ENCODE assay signal across 23 cellular contexts in the genomic region with DNA sequence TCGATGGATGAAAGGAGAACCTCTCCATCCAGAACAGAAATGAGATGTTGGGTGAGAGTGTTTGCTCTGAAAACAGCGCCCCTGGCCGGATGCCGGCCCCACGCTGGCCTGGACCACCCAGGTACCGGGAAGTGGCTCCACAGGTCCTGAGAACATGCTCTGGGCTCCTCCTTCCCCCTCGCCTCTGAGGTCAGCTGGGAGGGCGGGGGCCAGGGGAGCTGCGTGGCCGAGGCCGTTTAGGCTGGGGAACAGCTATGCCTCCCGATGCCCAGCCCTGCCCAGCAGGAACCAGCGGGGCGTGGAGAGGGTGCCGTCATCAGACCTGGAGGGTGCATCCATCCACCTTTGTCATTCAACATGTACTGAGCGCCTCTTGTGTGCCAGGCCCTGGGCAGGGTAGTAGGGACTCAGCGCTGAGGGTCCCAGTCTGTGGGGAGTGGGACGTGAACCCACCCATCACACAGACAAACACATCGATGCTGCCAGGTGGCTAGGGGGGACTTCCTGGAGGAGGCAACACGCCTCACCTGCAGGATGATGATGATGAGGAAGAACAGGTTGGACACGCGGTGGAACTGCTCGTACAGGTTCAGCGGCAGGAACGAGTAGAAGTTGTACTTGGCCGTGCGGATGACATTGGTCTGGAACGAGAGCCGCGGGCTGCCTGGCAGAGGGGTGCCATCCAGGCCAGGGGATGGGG. TPM values are rescaled to one million over a fixed set of nuclear protein-coding genes. Genes with fewer than 3 reads are reported as not detected.
DNase-seq lines count a peak whose midpoint lies in the region; ATAC-seq, FAIRE-seq and TF ChIP-seq lines count a peak whose summit lies in the region.
"Had no signal": no experiment of that assay in that cellular context is flagged by ENCODE, and none has a peak within 500 bp of the region (broad histone marks: within the 10 kb centered on the region; RNA-seq: fewer than 3 reads in every experiment).

No MANE protein-coding gene starts in this region.

- POLR2A ChIA-PET in H1 (lab: Charles Lee; ENCODE audit: partially characterized antibody) = no interaction called here

- H4K20me1 ChIP-seq in H1 (replicated peaks in 1 of 2; ENCODE audit: control insufficient read depth in 1 of 2, insufficient read depth in 2 of 2, low read length in 2 of 2) = no peaks in the 10 kb centered on the region

- ATAC-seq in mucosa of descending colon = no peak
- no peak for ATAC-seq in GM21717 (IDR thresholded peaks at IDR 0.05; ENCODE audit: unreplicated experiment)
- ATAC-seq: Right ventricle myocardium inferior had no signal

- H3K4me2 ChIP-seq in H1 (ENCODE audit: insufficient read depth in 1 of 2, low read depth in 2 of 2, low read length in 2 of 2) = no peak overlapping the region

- H3K14ac ChIP-seq in H1 (ENCODE audit: insufficient read length) = no peak overlapping the region

- no peak overlapping the region for H3K27ac ChIP-seq in H1 (ENCODE audit: low read depth, low read length)
- H3K27ac ChIP-seq: HL-60 had no signal

- no peak for TF ChIP-seq RAD21 in H1 (IDR thresholded peaks at IDR 0.05 in 1 of 2, conservative IDR thresholded peaks at IDR 0.05 in 1 of 2; ENCODE audit: low read depth in 2 of 2, low read length in 2 of 2)

- no peak overlapping the region for H3K56ac ChIP-seq in H1 (replicated peaks; ENCODE audit: insufficient read length, low read depth, low read length)

- H3K4ac ChIP-seq in H1 (replicated peaks; ENCODE audit: insufficient read length, low read depth, low read length) = no peak overlapping the region

- H3K27me3 ChIP-seq in BE2C (no peaks in the 10 kb centered on the region), H7 (ENCODE audit: control insufficient read depth, insufficient read depth, low read length) (no peaks in the 10 kb centered on the region; the same call in 1 of the 2 replicates), H1 (replicated peaks in 1 of 4; ENCODE audit: control insufficient read depth in 3 of 4, extremely low read depth in 1 of 4, insufficient read depth in 3 of 4, low read length in 3 of 4) (peaks cover 0 to 6% (median 0%) of the 10 kb centered on the region in 4 experiments; a peak in 3 of 7 replicates)

- no peak overlapping the region for H3K9ac ChIP-seq in H1 (replicated peaks in 1 of 4; ENCODE audit: extremely low read depth in 1 of 4, low read depth in 3 of 4, low read length in 3 of 4)

- H3K36me3 ChIP-seq in BE2C (no peaks in the 10 kb centered on the region), H7 (replicated peaks; ENCODE audit: control insufficient read depth, insufficient read depth, low read length) (no peaks in the 10 kb centered on the region), H1 (ENCODE audit: control insufficient read depth in 2 of 4, insufficient read depth in 4 of 4, low read length in 3 of 4) (no peaks in the 10 kb centered on the region), mucosa of descending colon (ENCODE audit: low read depth) (no peaks in the 10 kb centered on the region)

- H4K91ac ChIP-seq in H1 (replicated peaks; ENCODE audit: insufficient read length, low read length) = no peak overlapping the region

- no peak overlapping the region for H4K5ac ChIP-seq in H1 (ENCODE audit: insufficient read length, low read depth, low read length)

- no peaks in the 10 kb centered on the region for H3K9me3 ChIP-seq in BE2C
- H3K9me3 ChIP-seq in H1 (ENCODE audit: insufficient read depth in 2 of 2, low read depth in 1 of 2, low read length in 1 of 2) = no peaks in the 10 kb centered on the region
- no peaks in the 10 kb centered on the region for H3K9me3 ChIP-seq in mucosa of descending colon

- H3K4me1 ChIP-seq in BE2C (no peaks in the 10 kb centered on the region), H1 (replicated peaks in 1 of 4; ENCODE audit: control insufficient read depth in 3 of 4, insufficient read depth in 4 of 4, low read length in 3 of 4) (no peaks in the 10 kb centered on the region; a peak in 1 of 7 replicates), mucosa of descending colon (ENCODE audit: low read depth) (peaks cover 9% of the 10 kb centered on the region)

- no peak overlapping the region for H2BK120ac ChIP-seq in H1 (replicated peaks; ENCODE audit: low read depth, low read length)

- no peaks in the 10 kb centered on the region; the same call in 1 of the 2 replicates for H3K79me1 ChIP-seq in H1 (ENCODE audit: low read depth, low read length)

- no peak overlapping the region for H3K4me3 ChIP-seq in BE2C (ENCODE audit: low read depth, low read length)
- no peak overlapping the region for H3K4me3 ChIP-seq in H7 (ENCODE audit: insufficient read depth, low read depth, low read length)
- no peak overlapping the region for H3K4me3 ChIP-seq in H1 (ENCODE audit: extremely low read depth in 1 of 4, insufficient read depth in 2 of 4, low read depth in 3 of 4, low read length in 4 of 4)
- no peak overlapping the region for H3K4me3 ChIP-seq in mucosa of descending colon

- H2BK20ac ChIP-seq in H1 (ENCODE audit: low read length) = no peak overlapping the region

- H3K23me2 ChIP-seq in H1 (ENCODE audit: low read depth, low read length) = peaks cover 2% of the 10 kb centered on the region

- H2AFZ ChIP-seq in H1 (ENCODE audit: low read length) = no peak overlapping the region

- no peaks in the 10 kb centered on the region for H3K79me2 ChIP-seq in H1 (ENCODE audit: control insufficient read depth in 1 of 2, insufficient read depth in 2 of 2, low read length in 2 of 2)

- no peak for TF ChIP-seq POLR2A in H1 (IDR thresholded peaks at IDR 0.05; ENCODE audit: control extremely low read depth in 1 of 2, low read depth in 2 of 2, low read length in 2 of 2)

- TF ChIP-seq CTCF in BE2C (IDR thresholded peaks at IDR 0.05; ENCODE audit: low read depth, low read length) (no peak), H1 (IDR thresholded peaks at IDR 0.05; ENCODE audit: control extremely low read depth in 1 of 3, insufficient read depth in 1 of 3, low read depth in 1 of 3, low read length in 3 of 3) (no peak), mucosa of descending colon (IDR thresholded peaks at IDR 0.05) (no peak)

- CTCF ChIA-PET in H1 (lab: Charles Lee; ENCODE audit: partially characterized antibody) = interaction anchor here (0.6 to 6.2 kb wide), 8 partner anchors 12 to 187 kb away, joined by 3 to 73 read pairs (median 4); no protein-coding TSS in a partner anchor

- FAIRE-seq in H1 (lab: Jason Lieb, UNC) = no peak
- FAIRE-seq: D721Med, G401.6, RCC 7860 had no signal

- H3K18ac ChIP-seq in H1 (ENCODE audit: extremely low read depth, low read length) = no peak overlapping the region

- no peak overlapping the region for H3K23ac ChIP-seq in H1 (ENCODE audit: insufficient read length)

- peak; percentile 15 for DNase-seq in BE2C
- DNase-seq in H7 = peak; percentile 73
- DNase-seq in H1 (ENCODE audit: low read depth in 1 of 2, low spot score in 2 of 2) = no peak
- peak in 2 of 3 donors; percentile 18 to 48 for DNase-seq in mucosa of descending colon
- no peak for DNase-seq in NCI-H446 (lab: John Stamatoyannopoulos, UW)
- no peak for DNase-seq in stimulated activated CD4-positive, alpha-beta T cell treated with anti-CD3 and anti-CD28 coated beads, Interleukin-1b, Interleukin-23, amount 100 ng/mL, for 48 hours
- DNase-seq: C1 segment of cervical spinal cord; CD8-positive, alpha-beta memory T cell; DND-41; H9; NCI-H1417; NCI-H187; NCI-H2227 treated with DMSO at 0.1 percent for 48 hours; NCI-H526 had no signal

- intact Hi-C loops in mucosa of descending colon (cut with DNase I, micrococcal nuclease) = no loop called here

- H4K8ac ChIP-seq in H1 (ENCODE audit: extremely low read depth, insufficient read depth, low read length) = no peak overlapping the region

- TF ChIP-seq EP300 in H1 (IDR thresholded peaks at IDR 0.05; ENCODE audit: borderline replicate concordance in 1 of 2, low read depth in 2 of 2, low read length in 2 of 2) = no peak

- H2AK5ac ChIP-seq in H1 (ENCODE audit: low read depth, low read length) = no peak overlapping the region

- H2BK5ac ChIP-seq in H1 (ENCODE audit: low read depth, low read length) = 0 out of 2 replicates have a peak overlapping the region, but pooled peaks have one; percentile 16

- H2BK12ac ChIP-seq in H1 (ENCODE audit: low read depth, low read length) = no peak overlapping the region

- WGBS in H1 (ENCODE audit: extremely low coverage in 1 of 2, insufficient coverage in 1 of 2, insufficient read length in 1 of 2, insufficient replicate concordance in 2 of 2, low coverage in 1 of 2, low lambda C conversion rate in 2 of 2, missing lambda C conversion rate in 1 of 2), 2 experiments = 87% methylated on average over 30 of the region's 30 CpGs; no CpG with 5 or more reads in 1 of the 2 experiments

- H2BK15ac ChIP-seq in H1 (ENCODE audit: low read length) = no peak overlapping the region

RNA-seq across cellular contexts. Expression of a gene that starts 4.2 kb away (rescaled TPM):
- polyA plus RNA-seq in BE2C (2012; ENCODE audit: insufficient read depth, insufficient read length, low read depth) = 0.29 TPM
- 5.8 and 7.4 TPM in 2 replicates for total RNA-seq in H7 (2014; rRNA removed; shearing (Covaris generic))
- 2.9 and 4.1 TPM in 2 replicates for total RNA-seq in H1 (2021; fragmentation: NEBNext Ultra II Directional; extraction: Animal tissue kit (Norgen Biotek cat#: 25700))
- polyA plus RNA-seq in H1 (2011; rRNA removed) = 9.3 and 10.0 TPM in 2 replicates
- 9.1 TPM for polyA plus RNA-seq in H1 (2011; cell fraction: cytosol; rRNA removed)
- 19.8 TPM for polyA plus RNA-seq in H1 (2011; cell fraction: nucleus; rRNA removed)
- 4.2 to 8.7 TPM (median 7.7 TPM) in 4 replicates for polyA plus RNA-seq in H1 (2012, experiment 1 of 2)
- polyA plus RNA-seq in H1 (2012, experiment 2 of 2) = 4.7 TPM
- 5.4 TPM for polyA plus RNA-seq in H1 (2013, experiment 1 of 2)
- 4.9 TPM for polyA plus RNA-seq in H1 (2013, experiment 2 of 2)
- polyA minus RNA-seq in H1 (2011; rRNA and poly(A)+ RNA removed) = 4.7 and 7.9 TPM in 2 replicates
- polyA minus RNA-seq in H1 (2011; cell fraction: cytosol; rRNA and poly(A)+ RNA removed) = 5.4 TPM
- polyA minus RNA-seq in H1 (2011; cell fraction: nucleus; rRNA and poly(A)+ RNA removed) = 5.2 TPM
- 1 to 10 TPM in 1 of 3 donors, under 1 TPM in 2; 0.55 to 1.2 (median 0.80) TPM for total RNA-seq in mucosa of descending colon

RNA-seq across cellular contexts. Expression of a gene that starts 40.4 kb away (rescaled TPM):
- 165 TPM for polyA plus RNA-seq in BE2C (2012; ENCODE audit: insufficient read depth, insufficient read length, low read depth)
- total RNA-seq in H7 (2014; rRNA removed; shearing (Covaris generic)) = 19.8 and 21.9 TPM in 2 replicates
- 42.4 and 44.3 TPM in 2 replicates for total RNA-seq in H1 (2021; fragmentation: NEBNext Ultra II Directional; extraction: Animal tissue kit (Norgen Biotek cat#: 25700))
- polyA plus RNA-seq in H1 (2011; rRNA removed) = 44.3 and 69.6 TPM in 2 replicates
- 21.3 TPM for polyA plus RNA-seq in H1 (2011; cell fraction: cytosol; rRNA removed)
- polyA plus RNA-seq in H1 (2011; cell fraction: nucleus; rRNA removed) = 69.2 TPM
- 35.1 to 44.9 TPM (median 43.7 TPM) in 4 replicates for polyA plus RNA-seq in H1 (2012, experiment 1 of 2)
- 33.4 TPM for polyA plus RNA-seq in H1 (2012, experiment 2 of 2)
- polyA plus RNA-seq in H1 (2013, experiment 1 of 2) = 22.8 TPM
- 21.3 TPM for polyA plus RNA-seq in H1 (2013, experiment 2 of 2)
- 18.8 and 19.5 TPM in 2 replicates for polyA minus RNA-seq in H1 (2011; rRNA and poly(A)+ RNA removed)
- 24.8 TPM for polyA minus RNA-seq in H1 (2011; cell fraction: cytosol; rRNA and poly(A)+ RNA removed)
- polyA minus RNA-seq in H1 (2011; cell fraction: nucleus; rRNA and poly(A)+ RNA removed) = 20.1 TPM
- total RNA-seq in mucosa of descending colon = 10 to 100 TPM; 45.4 to 54.3 (median 50.2) TPM

RNA-seq across cellular contexts. Expression of a gene that starts 54.5 kb away (rescaled TPM):
- polyA plus RNA-seq in BE2C (2012; ENCODE audit: insufficient read depth, insufficient read length, low read depth) = not detected
- not detected in 2 replicates for total RNA-seq in H7 (2014; rRNA removed; shearing (Covaris generic))
- total RNA-seq in H1 (2021; fragmentation: NEBNext Ultra II Directional; extraction: Animal tissue kit (Norgen Biotek cat#: 25700)) = not detected in 2 replicates
- not detected in 2 replicates for polyA plus RNA-seq in H1 (2011; rRNA removed)
- polyA plus RNA-seq in H1 (2011; cell fraction: cytosol; rRNA removed) = not detected
- polyA plus RNA-seq in H1 (2011; cell fraction: nucleus; rRNA removed) = not detected
- 0.04 TPM in 1 of 4 replicates, not detected in the others for polyA plus RNA-seq in H1 (2012, experiment 1 of 2)
- 0.01 TPM for polyA plus RNA-seq in H1 (2012, experiment 2 of 2)
- polyA plus RNA-seq in H1 (2013, experiment 1 of 2) = not detected
- not detected for polyA plus RNA-seq in H1 (2013, experiment 2 of 2)
- polyA minus RNA-seq in H1 (2011; rRNA and poly(A)+ RNA removed) = not detected in 2 replicates
- polyA minus RNA-seq in H1 (2011; cell fraction: cytosol; rRNA and poly(A)+ RNA removed) = not detected
- not detected for polyA minus RNA-seq in H1 (2011; cell fraction: nucleus; rRNA and poly(A)+ RNA removed)
- not detected for total RNA-seq in mucosa of descending colon
- total RNA-seq: CD8-positive, alpha-beta memory T cell; HT1080; M059J; Right ventricle myocardium inferior; SK-MEL-5 had no signal
- polyA plus RNA-seq: CD8-positive, alpha-beta memory T cell had no signal

RNA-seq across cellular contexts. Expression of a gene that starts 55.5 kb away (rescaled TPM):
- 112 TPM for polyA plus RNA-seq in BE2C (2012; ENCODE audit: insufficient read depth, insufficient read length, low read depth)
- 20.5 and 21.2 TPM in 2 replicates for total RNA-seq in H7 (2014; rRNA removed; shearing (Covaris generic))
- total RNA-seq in H1 (2021; fragmentation: NEBNext Ultra II Directional; extraction: Animal tissue kit (Norgen Biotek cat#: 25700)) = 45.9 and 53.2 TPM in 2 replicates
- polyA plus RNA-seq in H1 (2011; rRNA removed) = 14.3 and 44.7 TPM in 2 replicates
- 15.0 TPM for polyA plus RNA-seq in H1 (2011; cell fraction: cytosol; rRNA removed)
- polyA plus RNA-seq in H1 (2011; cell fraction: nucleus; rRNA removed) = 29.0 TPM
- polyA plus RNA-seq in H1 (2012, experiment 1 of 2) = 15.6 to 26.7 TPM (median 23.8 TPM) in 4 replicates
- polyA plus RNA-seq in H1 (2012, experiment 2 of 2) = 21.5 TPM
- polyA plus RNA-seq in H1 (2013, experiment 1 of 2) = 27.2 TPM
- 28.5 TPM for polyA plus RNA-seq in H1 (2013, experiment 2 of 2)
- polyA minus RNA-seq in H1 (2011; rRNA and poly(A)+ RNA removed) = 1.1 and 2.2 TPM in 2 replicates
- polyA minus RNA-seq in H1 (2011; cell fraction: cytosol; rRNA and poly(A)+ RNA removed) = 32.1 TPM
- polyA minus RNA-seq in H1 (2011; cell fraction: nucleus; rRNA and poly(A)+ RNA removed) = 10.4 TPM
- total RNA-seq in mucosa of descending colon = 10 to 100 TPM; 22.6 to 26.5 (median 25.6) TPM

Comparison
In these comparisons a context has a peak if more than half of its experiments do, and no peak if none do; other contexts are left out.
1. DNase-seq: peak in BE2C (single experiment), H7 (single experiment) and mucosa of descending colon (2 of 3); none in H1 (0 of 2), NCI-H446 (0 of 2) and stimulated activated CD4-positive, alpha-beta T cell treated with anti-CD3 and anti-CD28 coated beads, Interleukin-1b, Interleukin-23, amount 100 ng/mL, for 48 hours (single experiment).